In the genomic region with DNA sequence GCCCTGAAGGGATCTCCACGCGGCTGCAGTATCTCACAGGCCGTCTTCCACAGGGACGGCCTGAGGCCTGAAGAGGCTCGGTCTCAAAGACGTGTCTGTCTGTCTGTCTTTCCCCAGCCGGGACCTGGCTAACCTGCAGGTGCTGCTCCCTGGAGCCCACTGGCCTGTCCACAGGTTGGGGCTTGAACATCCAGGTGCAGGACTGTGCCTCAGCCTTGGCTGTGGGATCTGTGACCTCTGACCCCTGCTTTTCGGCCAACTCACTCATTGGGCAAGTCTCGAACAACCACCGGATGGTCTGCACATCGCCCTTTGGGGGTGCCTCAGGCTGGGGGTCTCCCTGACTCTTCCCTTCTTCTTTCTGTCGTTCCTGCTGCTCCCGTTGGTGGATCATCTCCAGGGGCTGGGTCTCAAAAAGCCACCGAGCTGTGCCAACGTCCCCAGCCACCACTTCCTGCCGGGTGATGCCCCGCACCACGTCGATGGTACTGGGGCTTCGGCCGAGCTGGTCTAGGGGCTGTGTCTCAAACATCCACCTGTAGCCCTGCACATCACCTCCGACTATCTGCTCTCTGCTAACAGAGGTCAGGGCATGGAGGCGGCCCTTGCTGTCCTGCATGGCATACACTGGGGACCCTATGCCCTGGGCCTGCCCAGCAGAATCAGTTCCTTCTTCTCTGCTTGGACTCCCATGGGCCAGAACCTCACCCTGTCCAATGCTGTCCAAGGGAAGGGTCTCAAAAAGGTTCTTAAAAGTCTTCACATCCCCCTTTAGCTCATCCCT, we compare ENCODE assay signal across 29 cellular contexts. TPM values are rescaled to one million over a fixed set of nuclear protein-coding genes. Genes with fewer than 3 reads are reported as not detected.
"Had no signal": no experiment of that assay in that cellular context is flagged by ENCODE, and none has a peak within 500 bp of the region (broad histone marks: within the 10 kb centered on the region; RNA-seq: fewer than 3 reads in every experiment).

No MANE protein-coding gene starts in this region.

- H3K36me3 Mint-ChIP-seq: activated naive CD8-positive, alpha-beta T cell treated with anti-CD3 and anti-CD28 coated beads, Interleukin-2, amount 10 ng/mL, durations not matched to agents 7 days and 5 days; memory B cell; T-cell had no signal

- H3K27ac ChIP-seq: coronary artery, spleen, thyroid gland, VCaP had no signal

- H3K4me3 Mint-ChIP-seq: activated CD4-positive, alpha-beta T cell treated with anti-CD3 and anti-CD28 coated beads, Interleukin-2, amount 10 ng/mL, durations not matched to agents 7 days and 5 days; activated CD8-positive, alpha-beta T cell treated with anti-CD3 and anti-CD28 coated beads for 36 hours; activated naive CD8-positive, alpha-beta T cell treated with anti-CD3 and anti-CD28 coated beads, Interleukin-2, amount 10 ng/mL, durations not matched to agents 7 days and 5 days; memory B cell; nephron; T-cell; T-helper 2 cell treated with Interferon-gamma antibody and Interleukin-4, amounts not matched to agents 5 μg/mL and 100 μg/mL, for 36 hours had no signal

- H3K27ac Mint-ChIP-seq: activated CD4-positive, alpha-beta T cell treated with anti-CD3 and anti-CD28 coated beads, Interleukin-2, amount 10 ng/mL, durations not matched to agents 7 days and 5 days; activated CD8-positive, alpha-beta T cell treated with anti-CD3 and anti-CD28 coated beads for 36 hours; activated naive CD8-positive, alpha-beta T cell treated with anti-CD3 and anti-CD28 coated beads, Interleukin-2, amount 10 ng/mL, durations not matched to agents 7 days and 5 days; activated T-helper 2 cell treated with anti-CD3 and anti-CD28 coated beads, Interferon-gamma antibody, Interleukin-2, Interleukin-4, amounts not matched to agents 10 μg/mL and 5 μg/mL and 100 μg/mL, durations not matched to agents 14 hours and 24 hours and 36 hours; memory B cell; nephron; T-cell; T-helper 2 cell treated with Interferon-gamma antibody and Interleukin-4, amounts not matched to agents 5 μg/mL and 100 μg/mL, for 36 hours had no signal

- ATAC-seq: activated CD4-positive, CD25-positive, alpha-beta regulatory T cell treated with anti-CD3 and anti-CD28 coated beads, Interleukin-2, amount 50 U/mL, for 24 hours; activated CD8-positive, alpha-beta T cell treated with anti-CD3 and anti-CD28 coated beads for 36 hours; left ventricle myocardium superior; SK-N-SH treated with all-trans-retinoic acid at 6 μM for 48 hours; stimulated activated naive CD8-positive, alpha-beta T cell treated with anti-CD3 and anti-CD28 coated beads, Interleukin-15, Interleukin-2, amounts not matched to agents 100 U/mL and 50 U/mL, for 24 hours; T-cell had no signal

- H3K9me3 Mint-ChIP-seq: activated CD4-positive, alpha-beta T cell treated with anti-CD3 and anti-CD28 coated beads, Interleukin-2, amount 10 ng/mL, durations not matched to agents 7 days and 5 days; activated CD8-positive, alpha-beta T cell treated with anti-CD3 and anti-CD28 coated beads for 36 hours; activated naive CD8-positive, alpha-beta T cell treated with anti-CD3 and anti-CD28 coated beads, Interleukin-2, amount 10 ng/mL, durations not matched to agents 7 days and 5 days; activated T-helper 2 cell treated with anti-CD3 and anti-CD28 coated beads, Interferon-gamma antibody, Interleukin-2, Interleukin-4, amounts not matched to agents 10 μg/mL and 5 μg/mL and 100 μg/mL, durations not matched to agents 14 hours and 24 hours and 36 hours; memory B cell; nephron; T-cell; T-helper 2 cell treated with Interferon-gamma antibody and Interleukin-4, amounts not matched to agents 5 μg/mL and 100 μg/mL, for 36 hours had no signal

- DNase-seq: activated CD4-positive, alpha-beta T cell treated with anti-CD3 and anti-CD28 coated beads, Interleukin-2, amount 10 ng/mL, durations not matched to agents 7 days and 5 days; activated CD8-positive, alpha-beta T cell treated with anti-CD3 and anti-CD28 coated beads for 36 hours; activated naive CD4-positive, alpha-beta T cell; activated naive CD8-positive, alpha-beta T cell treated with anti-CD3 and anti-CD28 coated beads, Interleukin-2, amount 10 ng/mL, durations not matched to agents 7 days and 5 days; activated T-cell treated with anti-CD3 and anti-CD28 coated beads, Interleukin-2, amount 50 U/mL, for 1 hour; amygdala; erythroblast; foreskin fibroblast; left ventricle myocardium superior; occipital lobe; posterior cingulate gyrus; spleen; stimulated activated CD4-positive, alpha-beta T cell treated with anti-CD3 and anti-CD28 coated beads, Interleukin-4, amount 100 ng/mL, for 1 hour; stimulated activated naive CD8-positive, alpha-beta T cell treated with anti-CD3 and anti-CD28 coated beads, Interleukin-15, Interleukin-2, amounts not matched to agents 100 U/mL and 50 U/mL, for 24 hours; substantia nigra; T-cell; thyroid gland had no signal

- H3K27me3 Mint-ChIP-seq: activated CD4-positive, alpha-beta T cell treated with anti-CD3 and anti-CD28 coated beads, Interleukin-2, amount 10 ng/mL, durations not matched to agents 7 days and 5 days; activated CD8-positive, alpha-beta T cell treated with anti-CD3 and anti-CD28 coated beads for 36 hours; activated naive CD8-positive, alpha-beta T cell treated with anti-CD3 and anti-CD28 coated beads, Interleukin-2, amount 10 ng/mL, durations not matched to agents 7 days and 5 days; T-cell had no signal

- H3K27me3 ChIP-seq: thyroid gland had no signal

- H3K4me3 ChIP-seq: coronary artery, spleen, thyroid gland had no signal

- H3K9me3 ChIP-seq: spleen, thyroid gland had no signal

- H3K36me3 ChIP-seq: spleen, thyroid gland had no signal

RNA-seq across cellular contexts. Expression of a gene that starts 4.8 kb away (rescaled TPM):
- total RNA-seq: activated CD4-positive, alpha-beta T cell treated with anti-CD3 and anti-CD28 coated beads, Interleukin-2, amount 10 ng/mL, durations not matched to agents 7 days and 5 days; activated naive CD8-positive, alpha-beta T cell treated with anti-CD3 and anti-CD28 coated beads, Interleukin-2, amount 10 ng/mL, durations not matched to agents 7 days and 5 days; bronchial epithelial cell; fibroblast of lung; glomerular endothelial cell; occipital lobe; renal cortical epithelial cell; T-cell; thyroid gland had no signal
